ENCODE assay signal across 19 cellular contexts in genomic region chr1:203590559-203590958, GRCh38. TPM values are rescaled to one million over a fixed set of nuclear protein-coding genes. Genes with fewer than 3 reads are reported as not detected.
DNase-seq lines count a peak whose midpoint lies in the region; ATAC-seq and TF ChIP-seq lines count a peak whose summit lies in the region.
"Had no signal": no experiment of that assay in that cellular context is flagged by ENCODE, and none has a peak within 500 bp of the region (broad histone marks: within the 10 kb centered on the region; RNA-seq: fewer than 3 reads in every experiment).

No MANE protein-coding gene starts in this region.

- intact Hi-C loops in ovary (cut with DNase I), result no loop called here
- intact Hi-C loops in head of caudate nucleus (cut with DNase I), result no loop called here

- H3K4me2 ChIP-seq in SK-N-SH, result no peak overlapping the region

- no peaks in the 10 kb centered on the region for H3K9me2 ChIP-seq in SK-N-SH

- 56% methylated on average over 2 of the region's 2 CpGs for WGBS in SK-N-SH (ENCODE audit: low lambda C conversion rate)
- WGBS in ovary, 3 donors, result 49 to 62% (median 53%) methylated on average over 2 of the region's 2 CpGs

- no peaks in the 10 kb centered on the region for H3K79me2 ChIP-seq in SK-N-SH (ENCODE audit: insufficient read depth)

- ATAC-seq in SK-N-SH treated with all-trans-retinoic acid at 6 μM for 48 hours, result peak; percentile 58
- no peak for ATAC-seq in HG03460 (IDR thresholded peaks at IDR 0.05; ENCODE audit: unreplicated experiment)
- ATAC-seq: activated CD4-positive, alpha-beta T cell treated with anti-CD3 and anti-CD28 coated beads for 36 hours; HepG2; left cardiac atrium; right cardiac atrium; upper lobe of right lung had no signal

- H3K4me1 ChIP-seq in SK-N-SH (ENCODE audit: control insufficient read depth in 1 of 2, insufficient read depth in 2 of 2, low read depth in 1 of 2, low read length in 1 of 2), result peaks cover 0 to 6% of the 10 kb centered on the region in 2 experiments; a peak in 1 of 4 replicates
- H3K4me1 ChIP-seq in SJSA1 (replicated peaks), result peaks cover 56% of the 10 kb centered on the region
- peaks cover 4% of the 10 kb centered on the region for H3K4me1 ChIP-seq in ovary (ENCODE audit: insufficient read depth)

- H3K27ac ChIP-seq in SK-N-SH (ENCODE audit: low read depth in 2 of 2, low read length in 1 of 2) (no peak overlapping the region), SJSA1 (peak overlapping the region; percentile 69), ovary (no peak overlapping the region)
- H3K27ac ChIP-seq: upper lobe of right lung had no signal

- H3K36me3 ChIP-seq in SK-N-SH (replicated peaks in 1 of 2; ENCODE audit: control insufficient read depth in 1 of 2, insufficient read depth in 2 of 2, low read length in 1 of 2) (no peaks in the 10 kb centered on the region), SJSA1 (no peaks in the 10 kb centered on the region), ovary (no peaks in the 10 kb centered on the region)
- H3K36me3 ChIP-seq: upper lobe of right lung had no signal

- no peak for DNase-seq in SK-N-SH
- DNase-seq in SJSA1 (ENCODE audit: low read depth in 1 of 2, low spot score in 2 of 2), result peak; percentile 88 to 90
- DNase-seq in foreskin melanocyte, result peak; percentile 91
- DNase-seq in ovary, result no peak
- DNase-seq in amniotic stem cell (lab: John Stamatoyannopoulos, UW), result no peak
- DNase-seq in head of caudate nucleus, result no peak
- DNase-seq: 8988T; activated CD4-positive, alpha-beta T cell treated with anti-CD3 and anti-CD28 coated beads for 36 hours; activated T-cell treated with anti-CD3 and anti-CD28 coated beads for 4 hours; left cardiac atrium; naive B cell; NCI-H345; right cardiac atrium; stimulated activated CD4-positive, alpha-beta T cell treated with anti-CD3 and anti-CD28 coated beads, Interleukin-4, amount 100 ng/mL, for 24 hours; T-helper 2 cell; upper lobe of right lung had no signal

- H3K4me3 ChIP-seq in SK-N-SH (ENCODE audit: low read depth in 2 of 2, low read length in 1 of 2) (no peak overlapping the region), SJSA1 (no peak overlapping the region), ovary (no peak overlapping the region)
- H3K4me3 ChIP-seq: upper lobe of right lung had no signal

- H3K9ac ChIP-seq in SK-N-SH, result no peak overlapping the region

- TF ChIP-seq CTCF in SK-N-SH (IDR thresholded peaks at IDR 0.05) (no peak), ovary (IDR thresholded peaks at IDR 0.05) (no peak)

- CTCF ChIA-PET in SK-N-SH (lab: Yijun Ruan, JAX), result interaction anchor here (0.7 to 1.5 kb wide), 2 partner anchors 112 to 440 kb away, joined by 3 read pairs; no protein-coding TSS in a partner anchor

- H4K20me1 ChIP-seq in SK-N-SH (ENCODE audit: insufficient read depth), result no peaks in the 10 kb centered on the region

- no peak for TF ChIP-seq POLR2A in ovary (IDR thresholded peaks at IDR 0.05)

- no peaks in the 10 kb centered on the region for H3K27me3 ChIP-seq in SK-N-SH (ENCODE audit: insufficient read depth)
- H3K27me3 ChIP-seq in SJSA1 (replicated peaks), result no peaks in the 10 kb centered on the region
- no peaks in the 10 kb centered on the region for H3K27me3 ChIP-seq in ovary
- H3K27me3 ChIP-seq: upper lobe of right lung had no signal

- TF ChIP-seq EP300 in SK-N-SH (IDR thresholded peaks at IDR 0.05; ENCODE audit: borderline replicate concordance in 1 of 2, low read depth in 1 of 2, low read length in 1 of 2) (no peak), ovary (IDR thresholded peaks at IDR 0.05) (no peak)

- H3K9me3 ChIP-seq in SK-N-SH, result no peaks in the 10 kb centered on the region
- H3K9me3 ChIP-seq in SJSA1 (replicated peaks), result no peaks in the 10 kb centered on the region
- no peaks in the 10 kb centered on the region for H3K9me3 ChIP-seq in ovary
- H3K9me3 ChIP-seq: upper lobe of right lung had no signal

- H2AFZ ChIP-seq in SK-N-SH (ENCODE audit: low read depth), result no peak overlapping the region

- no peaks in the 10 kb centered on the region for H3F3A ChIP-seq in SK-N-SH (replicated peaks; ENCODE audit: insufficient read depth)

- no peak for TF ChIP-seq RAD21 in SK-N-SH (IDR thresholded peaks at IDR 0.05; ENCODE audit: low read length)

- POLR2A ChIA-PET in SK-N-SH (lab: Yijun Ruan, JAX), result no interaction called here

TF ChIP-seq in SK-N-SH treated with all-trans-retinoic acid at 6 μM for 48 hours, 23 proteins besides CTCF, POLR2A, EP300 and RAD21 (continues in another document):
- no peak for TF ChIP-seq ESRRG (CRISPR knock-in tag; IDR thresholded peaks at IDR 0.05)
- no peak for TF ChIP-seq ZC3H10 (CRISPR knock-in tag; IDR thresholded peaks at IDR 0.05)
- TF ChIP-seq POU6F1 (CRISPR knock-in tag; IDR thresholded peaks at IDR 0.05; ENCODE audit: borderline replicate concordance, low read depth), result no peak

TF ChIP-seq in SK-N-SH, 30 proteins besides CTCF, POLR2A, EP300 and RAD21:
- TF ChIP-seq GABPA (IDR thresholded peaks at IDR 0.05; ENCODE audit: low read depth), result no peak
- no peak for TF ChIP-seq IRF3 (IDR thresholded peaks at IDR 0.05; ENCODE audit: low read depth, low read length)
TF ChIP-seq in SK-N-SH: peak in this region for 0.

RNA-seq across cellular contexts. Expression of gene ATP2B4, which starts 36.1 kb away (rescaled TPM):
- polyA plus RNA-seq in SK-N-SH (2012; rRNA removed) (96.1 and 144 TPM in 2 replicates), ovary (100 to 1,000 TPM in 1 of 2 donors, 10 to 100 TPM in 1; 46.2 to 482 TPM)
- polyA plus RNA-seq in SK-N-SH (2012; cell fraction: cytosol; rRNA removed), result 88.6 and 104 TPM in 2 replicates
- 164 and 210 TPM in 2 replicates for polyA plus RNA-seq in SK-N-SH (2012; cell fraction: nucleus; rRNA removed)
- total RNA-seq in SJSA1 (2014; rRNA removed; shearing (Covaris generic)), result 67.1 and 80.5 TPM in 2 replicates
- 100 to 1,000 TPM in 3 of 7 donors, 10 to 100 TPM in 4; 49.4 to 121 (median 98.8) TPM for total RNA-seq in ovary

Comparison
In these comparisons a context has a peak if more than half of its experiments do, and no peak if none do; other contexts are left out.
1. DNase-seq: peak in SJSA1 (2 of 2) and foreskin melanocyte (single experiment); none in SK-N-SH (single experiment), ovary (0 of 5), amniotic stem cell (single experiment) and head of caudate nucleus (0 of 42).